1 cellular context compared by ENCODE assay signal in genomic region chr7:55348502-55348901, GRCh38.
TF ChIP-seq lines count a peak whose summit lies in the region.

No MANE protein-coding gene starts in this region.

TF ChIP-seq in K562, 482 proteins besides CTCF, POLR2A, EP300 and RAD21 (continued from another document):
- TF ChIP-seq ZNF407 (IDR thresholded peaks at IDR 0.05; ENCODE audit: low read depth): no peak
- TF ChIP-seq JUN (IDR thresholded peaks at IDR 0.05; ENCODE audit: borderline replicate concordance, low read depth, low read length): peak; percentile 62
- TF ChIP-seq JUN (CRISPR knock-in tag; IDR thresholded peaks at IDR 0.05; ENCODE audit: borderline replicate concordance): no peak
- peak; percentile 87 for TF ChIP-seq MEIS2 (IDR thresholded peaks at IDR 0.05; ENCODE audit: partially characterized antibody)
- TF ChIP-seq FOSL1 (tag; conservative IDR thresholded peaks at IDR 0.05): peak; percentile 89
- no peak for TF ChIP-seq EP400 (IDR thresholded peaks at IDR 0.05)
- no peak for TF ChIP-seq ZNF707 (CRISPR knock-in tag; conservative IDR thresholded peaks at IDR 0.05)
- peak; percentile 77; the same call in 1 of the 2 replicates for TF ChIP-seq SMARCA4 (IDR thresholded peaks at IDR 0.05)
- peak; percentile 91 for TF ChIP-seq JUND (IDR thresholded peaks at IDR 0.05; ENCODE audit: borderline replicate concordance, low read depth, low read length)
- peak; percentile 92; the same call in 2 of the 3 replicates for TF ChIP-seq JUND (tag; IDR thresholded peaks at IDR 0.05; ENCODE audit: borderline replicate concordance, low read depth, low read length)
- peak; percentile 54; the same call in 1 of the 2 replicates for TF ChIP-seq DPF2 (IDR thresholded peaks at IDR 0.05)
- peak; percentile 26; the same call in 1 of the 2 replicates for TF ChIP-seq PKNOX1 (IDR thresholded peaks at IDR 0.05)
- 0 out of 2 replicates have a peak, but pooled peaks have one; percentile 12 for TF ChIP-seq JUNB (CRISPR knock-in tag; conservative IDR thresholded peaks at IDR 0.05)
